ENCODE assay signal across 27 cellular contexts in the genomic region with DNA sequence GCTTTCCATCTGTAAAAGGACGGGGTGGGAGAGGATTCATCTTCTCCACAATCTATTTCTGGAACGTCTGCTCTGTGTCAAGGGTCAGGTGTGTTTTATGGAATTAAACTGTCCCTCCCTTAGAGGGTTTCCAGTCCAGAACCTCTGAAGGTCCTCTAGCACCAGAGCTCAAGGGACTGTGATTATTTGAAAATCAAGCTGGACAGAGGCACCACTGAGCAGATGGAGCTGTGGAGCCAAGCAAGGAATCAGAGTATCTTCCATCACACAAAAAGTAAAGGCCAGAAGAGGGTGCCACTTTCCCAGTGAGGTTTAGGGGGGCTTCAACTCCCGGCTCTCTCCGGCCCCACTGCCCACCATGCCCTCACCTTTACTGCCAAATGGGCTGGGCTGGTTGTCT. TPM values are rescaled to one million over a fixed set of nuclear protein-coding genes. Genes with fewer than 3 reads are reported as not detected.
DNase-seq lines count a peak whose midpoint lies in the region; ATAC-seq and TF ChIP-seq lines count a peak whose summit lies in the region.
"Had no signal": no experiment of that assay in that cellular context is flagged by ENCODE, and none has a peak within 500 bp of the region (broad histone marks: within the 10 kb centered on the region; RNA-seq: fewer than 3 reads in every experiment).

No MANE protein-coding gene starts in this region.

- no peaks in the 10 kb centered on the region for H3K36me3 ChIP-seq in tibial nerve
- H3K36me3 ChIP-seq: BE2C, BLaER1 had no signal

- no peak for TF ChIP-seq RAD21 in Ishikawa (IDR thresholded peaks at IDR 0.05; ENCODE audit: low read depth)

- H3K27me3 ChIP-seq in tibial nerve: peaks cover 0 to 2% of the 10 kb centered on the region in 2 donors
- H3K27me3 ChIP-seq: BE2C, BLaER1 had no signal

- no peak for TF ChIP-seq CTCF in tibial nerve (IDR thresholded peaks at IDR 0.05)

- ATAC-seq in HG03135 (IDR thresholded peaks at IDR 0.05; ENCODE audit: unreplicated experiment): no peak
- ATAC-seq: GM12878 had no signal

- H3K4me3 ChIP-seq in tibial nerve: no peak overlapping the region
- H3K4me3 ChIP-seq: BLaER1, GM12878 had no signal

- peak; percentile 30 for DNase-seq in activated CD8-positive, alpha-beta memory T cell treated with anti-CD3 and anti-CD28 coated beads for 24 hours
- no peak for DNase-seq in activated CD8-positive, alpha-beta memory T cell treated with anti-CD3 and anti-CD28 coated beads, Interleukin-2, amount 50 U/mL, for 48 hours
- DNase-seq in SK-N-DZ (ENCODE audit: low spot score) (peak; percentile 33), SW 1271 (lab: John Stamatoyannopoulos, UW) (no peak), tibial nerve (ENCODE audit: low spot score in 2 of 2) (no peak)
- DNase-seq: 8988T; ACHN; BE2C; C1 segment of cervical spinal cord; CD4-positive, alpha-beta memory T cell; CD4-positive, CD25-positive, alpha-beta regulatory T cell; CD8-positive, alpha-beta memory T cell; COR-L47; DMS 273 treated with DMSO at 0.1 percent for 48 hours; DMS153; DMS79; DND-41; EL; GDM1 had no signal

- TF ChIP-seq POLR2A in tibial nerve (IDR thresholded peaks at IDR 0.05): no peak

- no peak overlapping the region for H3K27ac ChIP-seq in tibial nerve
- H3K27ac ChIP-seq: BLaER1 had no signal

- 51 to 63% methylated on average over 4 of the region's 4 CpGs for WGBS in tibial nerve, 2 donors

- TF ChIP-seq EP300 in Ishikawa (IDR thresholded peaks at IDR 0.05; ENCODE audit: borderline replicate concordance): no peak
- no peak for TF ChIP-seq EP300 in tibial nerve (IDR thresholded peaks at IDR 0.05)

- H3K9me3 ChIP-seq in tibial nerve: peaks cover 0 to 7% (median 0%) of the 10 kb centered on the region in 4 donors
- H3K9me3 ChIP-seq: BE2C had no signal

- no peaks in the 10 kb centered on the region for H3K4me1 ChIP-seq in tibial nerve

TF ChIP-seq in Ishikawa, 13 proteins besides CTCF, POLR2A, EP300 and RAD21:
- TF ChIP-seq, protein P1, sequence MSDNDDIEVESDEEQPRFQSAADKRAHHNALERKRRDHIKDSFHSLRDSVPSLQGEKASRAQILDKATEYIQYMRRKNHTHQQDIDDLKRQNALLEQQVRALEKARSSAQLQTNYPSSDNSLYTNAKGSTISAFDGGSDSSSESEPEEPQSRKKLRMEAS (IDR thresholded peaks at IDR 0.05): no peak
- TF ChIP-seq, protein P2, sequence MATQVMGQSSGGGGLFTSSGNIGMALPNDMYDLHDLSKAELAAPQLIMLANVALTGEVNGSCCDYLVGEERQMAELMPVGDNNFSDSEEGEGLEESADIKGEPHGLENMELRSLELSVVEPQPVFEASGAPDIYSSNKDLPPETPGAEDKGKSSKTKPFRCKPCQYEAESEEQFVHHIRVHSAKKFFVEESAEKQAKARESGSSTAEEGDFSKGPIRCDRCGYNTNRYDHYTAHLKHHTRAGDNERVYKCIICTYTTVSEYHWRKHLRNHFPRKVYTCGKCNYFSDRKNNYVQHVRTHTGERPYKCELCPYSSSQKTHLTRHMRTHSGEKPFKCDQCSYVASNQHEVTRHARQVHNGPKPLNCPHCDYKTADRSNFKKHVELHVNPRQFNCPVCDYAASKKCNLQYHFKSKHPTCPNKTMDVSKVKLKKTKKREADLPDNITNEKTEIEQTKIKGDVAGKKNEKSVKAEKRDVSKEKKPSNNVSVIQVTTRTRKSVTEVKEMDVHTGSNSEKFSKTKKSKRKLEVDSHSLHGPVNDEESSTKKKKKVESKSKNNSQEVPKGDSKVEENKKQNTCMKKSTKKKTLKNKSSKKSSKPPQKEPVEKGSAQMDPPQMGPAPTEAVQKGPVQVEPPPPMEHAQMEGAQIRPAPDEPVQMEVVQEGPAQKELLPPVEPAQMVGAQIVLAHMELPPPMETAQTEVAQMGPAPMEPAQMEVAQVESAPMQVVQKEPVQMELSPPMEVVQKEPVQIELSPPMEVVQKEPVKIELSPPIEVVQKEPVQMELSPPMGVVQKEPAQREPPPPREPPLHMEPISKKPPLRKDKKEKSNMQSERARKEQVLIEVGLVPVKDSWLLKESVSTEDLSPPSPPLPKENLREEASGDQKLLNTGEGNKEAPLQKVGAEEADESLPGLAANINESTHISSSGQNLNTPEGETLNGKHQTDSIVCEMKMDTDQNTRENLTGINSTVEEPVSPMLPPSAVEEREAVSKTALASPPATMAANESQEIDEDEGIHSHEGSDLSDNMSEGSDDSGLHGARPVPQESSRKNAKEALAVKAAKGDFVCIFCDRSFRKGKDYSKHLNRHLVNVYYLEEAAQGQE (IDR thresholded peaks at IDR 0.05; ENCODE audit: low read depth): peak; percentile 58

RNA-seq across cellular contexts. Expression of a gene that starts 6.8 kb away (rescaled TPM):
- polyA plus RNA-seq in SK-N-DZ (2014; cell fraction: cytosol; rRNA removed): not detected in 2 replicates
- 0.26 TPM in 1 of 2 replicates, not detected in the other for polyA plus RNA-seq in SK-N-DZ (2014; cell fraction: nucleus; rRNA removed)
- total RNA-seq in tibial nerve: not detected
- total RNA-seq: CD4-positive, alpha-beta memory T cell; CD4-positive, CD25-positive, alpha-beta regulatory T cell; CD8-positive, alpha-beta memory T cell; Daoy; G401; GM12878 had no signal
- polyA plus RNA-seq: AG04450; CD14-positive monocyte; CD4-positive, alpha-beta memory T cell; CD4-positive, CD25-positive, alpha-beta regulatory T cell; CD8-positive, alpha-beta memory T cell; GM12878 had no signal

Comparison
In these comparisons a context has a peak if more than half of its experiments do, and no peak if none do; other contexts are left out.
1. DNase-seq: peak in activated CD8-positive, alpha-beta memory T cell treated with anti-CD3 and anti-CD28 coated beads for 24 hours (single experiment) and SK-N-DZ (single experiment); none in activated CD8-positive, alpha-beta memory T cell treated with anti-CD3 and anti-CD28 coated beads, Interleukin-2, amount 50 U/mL, for 48 hours (single experiment), SW 1271 (0 of 2) and tibial nerve (0 of 2).